In genomic region chr13:44300895-44301638, GRCh38 we compare ENCODE assay signal across 1 cellular context.
TF ChIP-seq lines count a peak whose summit lies in the region.

No MANE protein-coding gene starts in this region.

TF ChIP-seq in IMR-90, 13 proteins besides CTCF, POLR2A, EP300 and RAD21 (continued from another document):
- TF ChIP-seq ELK1 (IDR thresholded peaks at IDR 0.05; ENCODE audit: borderline replicate concordance, low read depth, low read length) = no peak
- TF ChIP-seq SMC3 (IDR thresholded peaks at IDR 0.05; ENCODE audit: low read depth, low read length) = no peak
- TF ChIP-seq MAFK (IDR thresholded peaks at IDR 0.05; ENCODE audit: low read depth, low read length) = no peak
- no peak for TF ChIP-seq NFE2L2 (IDR thresholded peaks at IDR 0.05; ENCODE audit: low read depth, low read length)
- TF ChIP-seq CHD1 (IDR thresholded peaks at IDR 0.05; ENCODE audit: low read depth, low read length) = no peak
